In the genomic region with DNA sequence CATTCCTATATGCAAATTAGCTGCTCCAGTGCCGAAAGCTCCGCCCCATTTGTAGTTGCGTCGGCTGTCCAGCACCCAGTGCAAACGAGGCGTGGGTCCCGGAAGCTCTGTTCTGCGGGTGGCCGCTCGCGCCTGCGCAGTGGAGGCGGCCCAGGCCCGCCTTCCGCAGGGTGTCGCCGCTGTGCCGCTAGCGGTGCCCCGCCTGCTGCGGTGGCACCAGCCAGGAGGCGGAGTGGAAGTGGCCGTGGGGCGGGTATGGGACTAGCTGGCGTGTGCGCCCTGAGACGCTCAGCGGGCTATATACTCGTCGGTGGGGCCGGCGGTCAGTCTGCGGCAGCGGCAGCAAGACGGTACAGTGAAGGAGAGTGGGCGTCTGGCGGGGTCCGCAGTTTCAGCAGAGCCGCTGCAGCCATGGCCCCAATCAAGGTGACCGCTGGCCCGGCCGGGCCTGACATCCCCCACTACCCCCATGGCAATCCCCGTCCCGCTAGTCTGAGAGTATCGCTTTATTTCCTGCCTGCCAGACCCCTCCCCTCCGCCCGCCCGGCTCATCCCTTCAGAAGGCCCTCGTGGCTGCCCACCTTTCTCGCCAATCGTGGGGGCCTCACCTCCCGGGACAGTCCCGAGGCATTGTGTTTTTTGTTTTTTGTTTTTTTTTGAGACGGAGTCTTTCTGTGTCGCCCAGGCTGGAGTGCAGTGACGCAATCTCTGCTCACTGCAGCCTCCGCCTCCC, we compare ENCODE assay signal across 8 cellular contexts. TPM values are rescaled to one million over a fixed set of nuclear protein-coding genes. Genes with fewer than 3 reads are reported as not detected.
DNase-seq lines count a peak whose midpoint lies in the region; ATAC-seq and TF ChIP-seq lines count a peak whose summit lies in the region.

Gene PRDX5 (plus strand): TSS at position 161 of the 733 bp plus-strand sequence. CDS start 95 bp downstream, at position 256.

- peaks cover 7 to 10% of the 10 kb centered on the region in 2 donors for H3K4me1 ChIP-seq in naive thymus-derived CD4-positive, alpha-beta T cell (ENCODE audit: control insufficient read depth in 2 of 2, insufficient read depth in 2 of 2, low read length in 2 of 2)

- peak; percentile 58 for TF ChIP-seq CTCF in RWPE1 (conservative IDR thresholded peaks at IDR 0.05; ENCODE audit: low read depth)

- DNase-seq in ELF-1 (ENCODE audit: low read depth, low spot score) (peak; percentile 97), GOT3 (lab: John Stamatoyannopoulos, UW) (peak; percentile 85), LoVo (ENCODE audit: low spot score) (peak; percentile 98), RWPE1 (ENCODE audit: low spot score) (peak; percentile 90), fibroblast of gingiva (ENCODE audit: low read depth) (peak; percentile 97)
- DNase-seq in naive thymus-derived CD4-positive, alpha-beta T cell: peak; percentile 93 to 97 (median 96)
- peak; percentile 97 for DNase-seq in stimulated activated naive B cell treated with anti-CD40 and anti-IgM and Interleukin-4, amounts not matched to agents 10 μg/mL and 1 μg/mL and 100 μg/mL, for 72 hours

- peaks cover 23% of the 10 kb centered on the region for H3K4me1 Mint-ChIP-seq in activated T-helper 17 cell treated with anti-CD3 and anti-CD28 coated beads, Interleukin-2, amount 50 U/mL, for 72 hours
- H3K4me1 Mint-ChIP-seq in naive thymus-derived CD4-positive, alpha-beta T cell: peaks cover 20 to 40% (median 28%) of the 10 kb centered on the region in 7 donors
- peaks cover 35 to 62% of the 10 kb centered on the region in 2 donors for H3K4me1 Mint-ChIP-seq in stimulated activated naive B cell treated with anti-CD40 and anti-IgM and Interleukin-4, amounts not matched to agents 10 μg/mL and 1 μg/mL and 100 μg/mL, for 72 hours

- H3K27me3 Mint-ChIP-seq in activated T-helper 17 cell treated with anti-CD3 and anti-CD28 coated beads, Interleukin-2, amount 50 U/mL, for 72 hours: no peaks in the 10 kb centered on the region
- no peaks in the 10 kb centered on the region for H3K27me3 Mint-ChIP-seq in naive thymus-derived CD4-positive, alpha-beta T cell
- no peaks in the 10 kb centered on the region for H3K27me3 Mint-ChIP-seq in stimulated activated naive B cell treated with anti-CD40 and anti-IgM and Interleukin-4, amounts not matched to agents 10 μg/mL and 1 μg/mL and 100 μg/mL, for 72 hours

- H3K4me3 Mint-ChIP-seq in activated T-helper 17 cell treated with anti-CD3 and anti-CD28 coated beads, Interleukin-2, amount 50 U/mL, for 72 hours: peak within 1 kb of the TSS; percentile 92
- peak within 1 kb of the TSS; percentile 85 to 99 (median 96) for H3K4me3 Mint-ChIP-seq in naive thymus-derived CD4-positive, alpha-beta T cell
- peak within 1 kb of the TSS; percentile 94 to 96 for H3K4me3 Mint-ChIP-seq in stimulated activated naive B cell treated with anti-CD40 and anti-IgM and Interleukin-4, amounts not matched to agents 10 μg/mL and 1 μg/mL and 100 μg/mL, for 72 hours

- H3K27ac Mint-ChIP-seq in activated T-helper 17 cell treated with anti-CD3 and anti-CD28 coated beads, Interleukin-2, amount 50 U/mL, for 72 hours: peak within 1 kb of the TSS; percentile 97
- peak within 1 kb of the TSS; percentile 97 to 100 (median 100) for H3K27ac Mint-ChIP-seq in naive thymus-derived CD4-positive, alpha-beta T cell
- H3K27ac Mint-ChIP-seq in stimulated activated naive B cell treated with anti-CD40 and anti-IgM and Interleukin-4, amounts not matched to agents 10 μg/mL and 1 μg/mL and 100 μg/mL, for 72 hours: peak within 1 kb of the TSS; percentile 100

- peaks cover 74% of the 10 kb centered on the region for H3K36me3 Mint-ChIP-seq in activated T-helper 17 cell treated with anti-CD3 and anti-CD28 coated beads, Interleukin-2, amount 50 U/mL, for 72 hours (ENCODE audit: low read depth)
- H3K36me3 Mint-ChIP-seq in naive thymus-derived CD4-positive, alpha-beta T cell: peaks cover 0 to 24% (median 6%) of the 10 kb centered on the region in 5 donors
- peaks cover 55 to 57% of the 10 kb centered on the region in 2 donors for H3K36me3 Mint-ChIP-seq in stimulated activated naive B cell treated with anti-CD40 and anti-IgM and Interleukin-4, amounts not matched to agents 10 μg/mL and 1 μg/mL and 100 μg/mL, for 72 hours

- peak; percentile 86 for ATAC-seq in activated T-helper 17 cell treated with anti-CD3 and anti-CD28 coated beads, Interleukin-2, amount 50 U/mL, for 72 hours (replicated peaks)
- ATAC-seq in naive thymus-derived CD4-positive, alpha-beta T cell: peak; percentile 87
- peak; percentile 79 to 86 for ATAC-seq in stimulated activated naive B cell treated with anti-CD40 and anti-IgM and Interleukin-4, amounts not matched to agents 10 μg/mL and 1 μg/mL and 100 μg/mL, for 72 hours (replicated peaks)

- intact Hi-C loops in naive thymus-derived CD4-positive, alpha-beta T cell (cut with micrococcal nuclease): loop anchor here (1.0 to 5.0 kb wide), 16 partner anchors 13 to 1539 kb away; partner anchors contain the start of genes CCDC88B (in 2 of the 2), ESRRA (in 2 of the 2), FKBP2 (in 2 of the 2) and GPR137 (in 2 of the 2)

- CTCF ChIA-PET in RWPE1 (lab: Yijun Ruan, JAX): interaction anchor here (0.6 to 3.2 kb wide), 13 partner anchors 14 to 371 kb away, joined by 3 to 22 read pairs (median 4); partner anchors contain the start of gene CATSPERZ
- CTCF ChIA-PET in naive thymus-derived CD4-positive, alpha-beta T cell (lab: Charles Lee): interaction anchor here (0.5 to 2.5 kb wide), 26 partner anchors 11 to 1191 kb away, joined by 3 to 18 read pairs (median 4); partner anchors contain the start of genes BAD, CATSPERZ, CCDC88B and ESRRA

- POLR2A ChIA-PET in RWPE1 (lab: Yijun Ruan, JAX; ENCODE audit: low non-redundant PET): interaction anchor here (0.6 to 2.8 kb wide), 10 partner anchors 13 to 77 kb away, joined by 3 to 19 read pairs (median 8); partner anchors contain the start of genes ESRRA, FKBP2 and RPS6KA4
- POLR2A ChIA-PET in naive thymus-derived CD4-positive, alpha-beta T cell (lab: Charles Lee): interaction anchor here (0.5 to 4.2 kb wide), 36 partner anchors 10 to 1653 kb away, joined by 3 to 45 read pairs (median 5); partner anchors contain the start of genes BAD, C11orf98, CATSPERZ and CCDC88B

- no peaks in the 10 kb centered on the region for H3K9me3 Mint-ChIP-seq in activated T-helper 17 cell treated with anti-CD3 and anti-CD28 coated beads, Interleukin-2, amount 50 U/mL, for 72 hours
- no peaks in the 10 kb centered on the region for H3K9me3 Mint-ChIP-seq in naive thymus-derived CD4-positive, alpha-beta T cell
- no peaks in the 10 kb centered on the region for H3K9me3 Mint-ChIP-seq in stimulated activated naive B cell treated with anti-CD40 and anti-IgM and Interleukin-4, amounts not matched to agents 10 μg/mL and 1 μg/mL and 100 μg/mL, for 72 hours

- peak within 1 kb of the TSS; percentile 60 for H3K4me3 ChIP-seq in naive thymus-derived CD4-positive, alpha-beta T cell (ENCODE audit: low read length)

- H3K36me3 ChIP-seq in naive thymus-derived CD4-positive, alpha-beta T cell (ENCODE audit: control insufficient read depth in 2 of 3, insufficient read depth in 3 of 3, low read length in 3 of 3): peaks cover 0 to 54% (median 0%) of the 10 kb centered on the region in 3 experiments

- H3K27me3 ChIP-seq in naive thymus-derived CD4-positive, alpha-beta T cell (ENCODE audit: control insufficient read depth in 2 of 2, insufficient read depth in 2 of 2, low read length in 2 of 2): no peaks in the 10 kb centered on the region

- peak within 1 kb of the TSS; percentile 100 for H3K27ac ChIP-seq in RWPE1
- H3K27ac ChIP-seq in naive thymus-derived CD4-positive, alpha-beta T cell (ENCODE audit: low read depth, low read length): peak within 1 kb of the TSS; percentile 92

- no peaks in the 10 kb centered on the region for H3K9me3 ChIP-seq in naive thymus-derived CD4-positive, alpha-beta T cell (ENCODE audit: control insufficient read depth in 2 of 3, low read length in 3 of 3)

RNA-seq across cellular contexts. Expression of gene PRDX5, which starts in this region (rescaled TPM):
- 100 to 1,000 TPM; 124 to 164 TPM for total RNA-seq in activated T-helper 17 cell treated with anti-CD3 and anti-CD28 coated beads, Interleukin-2, amount 50 U/mL, for 72 hours
- total RNA-seq in naive thymus-derived CD4-positive, alpha-beta T cell: 10 to 100 TPM; 41.4 to 99.2 (median 55.2) TPM
- polyA plus RNA-seq in naive thymus-derived CD4-positive, alpha-beta T cell: 100 to 1,000 TPM; 184 to 195 TPM

Comparison
In these comparisons a context has a peak if more than half of its experiments do, and no peak if none do; other contexts are left out.
1. Peak in every context shown above with its lines: DNase-seq, ATAC-seq, H3K4me3 ChIP-seq and H3K27ac ChIP-seq.